ENCODE assay signal across 10 cellular contexts in genomic region chr11:19988598-19988997, GRCh38.
A peak's percentile ranks its signal among the peaks of the same experiment; 100 is the strongest.
DNase-seq lines count a peak whose midpoint lies in the region; ATAC-seq and TF ChIP-seq lines count a peak whose summit lies in the region.
"Had no signal": no experiment of that assay in that cellular context is flagged by ENCODE, and none has a peak within 500 bp of the region (broad histone marks: within the 10 kb centered on the region; RNA-seq: fewer than 3 reads in every experiment).

No MANE protein-coding gene starts in this region.

- POLR2A ChIA-PET in MCF 10A (lab: Yijun Ruan, JAX): interaction anchor here (0.6 to 7.5 kb wide), 22 partner anchors 8 to 379 kb away, joined by 3 to 70 read pairs (median 6); no protein-coding TSS in a partner anchor

- H3K27ac Mint-ChIP-seq in MCF 10A (ENCODE audit: low read depth, unreplicated experiment): peak overlapping the region; percentile 98
- H3K27ac Mint-ChIP-seq: IgD-negative memory B cell had no signal

- no peaks in the 10 kb centered on the region for H4K20me1 ChIP-seq in hepatocyte (ENCODE audit: insufficient read depth, poor library complexity, severe bottlenecking)

- no peak overlapping the region for H3K4me3 Mint-ChIP-seq in MCF 10A (ENCODE audit: unreplicated experiment)

- TF ChIP-seq CTCF in MCF 10A (IDR thresholded peaks at IDR 0.05; ENCODE audit: unreplicated experiment) (no peak), hepatocyte (IDR thresholded peaks at IDR 0.05; ENCODE audit: poor library complexity) (no peak), retinal pigment epithelial cell (conservative IDR thresholded peaks at IDR 0.05; ENCODE audit: low read depth, low read length) (no peak), GM10266 (IDR thresholded peaks at IDR 0.05; ENCODE audit: control insufficient read depth, insufficient read depth, low read depth, missing control alignments) (no peak)

- no peaks in the 10 kb centered on the region for H3K36me3 ChIP-seq in hepatocyte (replicated peaks; ENCODE audit: insufficient read depth, low read depth)

- peaks cover 7% of the 10 kb centered on the region for H3K9me3 Mint-ChIP-seq in MCF 10A (ENCODE audit: unreplicated experiment)

- H3K4me1 Mint-ChIP-seq in MCF 10A (ENCODE audit: insufficient read depth, unreplicated experiment): peaks cover 41% of the 10 kb centered on the region

- DNase-seq in GM03348 (ENCODE audit: low spot score): peak; percentile 85
- DNase-seq in MCF 10A (ENCODE audit: unreplicated experiment): peak; percentile 53
- peak; percentile 44 for DNase-seq in hepatocyte (ENCODE audit: low spot score)
- DNase-seq in retinal pigment epithelial cell (ENCODE audit: low read depth): peak; percentile 86
- no peak for DNase-seq in MV-4-11 (lab: John Stamatoyannopoulos, UW)
- DNase-seq in GM10266 (ENCODE audit: extremely low spot score): no peak
- DNase-seq: DND-41 had no signal

- CTCF ChIA-PET in MCF 10A (lab: Yijun Ruan, JAX): interaction anchor here (0.5 to 2.1 kb wide), 9 partner anchors 9 to 127 kb away, joined by 3 to 13 read pairs (median 3); no protein-coding TSS in a partner anchor

- 40% methylated on average over 2 of the region's 2 CpGs for WGBS in hepatocyte (ENCODE audit: low lambda C conversion rate, missing lambda C conversion rate)

- H3K27me3 Mint-ChIP-seq in MCF 10A (ENCODE audit: insufficient read depth, unreplicated experiment): no peaks in the 10 kb centered on the region

- peaks cover 2% of the 10 kb centered on the region for H3K79me2 ChIP-seq in hepatocyte

- no peaks in the 10 kb centered on the region for H3K9me3 ChIP-seq in hepatocyte (ENCODE audit: low read depth)

- H3K4me3 ChIP-seq in hepatocyte (no peak overlapping the region), retinal pigment epithelial cell (ENCODE audit: low read length) (no peak overlapping the region)

- H3K27ac ChIP-seq in hepatocyte: peak overlapping the region; percentile 83

- H3K27me3 ChIP-seq in hepatocyte: no peaks in the 10 kb centered on the region

- H3K9me2 ChIP-seq in hepatocyte (replicated peaks; ENCODE audit: insufficient read depth): no peaks in the 10 kb centered on the region

- H3K36me3 Mint-ChIP-seq in MCF 10A (ENCODE audit: insufficient read depth, unreplicated experiment): peaks cover 11% of the 10 kb centered on the region
- H3K36me3 Mint-ChIP-seq: IgD-negative memory B cell had no signal

- no peak overlapping the region for H3K4me2 ChIP-seq in hepatocyte

- no peak for ATAC-seq in GM21447 (IDR thresholded peaks at IDR 0.05; ENCODE audit: unreplicated experiment)
- ATAC-seq in GM21528 (IDR thresholded peaks at IDR 0.05; ENCODE audit: low FRiP score, unreplicated experiment): no peak

- H3K4me1 ChIP-seq in hepatocyte (ENCODE audit: insufficient read depth): peaks cover 17% of the 10 kb centered on the region

- intact Hi-C loops in MCF 10A (cut with micrococcal nuclease): loop anchor here (1.0 kb wide), 1 partner anchor 9 kb away; no protein-coding TSS in a partner anchor

- no TSS peak for BruUV-seq in MCF 10A (replicated peaks; lab: Mats Ljungman, UMichigan)

- H2AFZ ChIP-seq in hepatocyte: no peak overlapping the region

Comparison
In these comparisons a context has a peak if more than half of its experiments do, and no peak if none do; other contexts are left out.
1. DNase-seq: peak in GM03348 (single experiment), MCF 10A (single experiment), hepatocyte (single experiment) and retinal pigment epithelial cell (single experiment); none in MV-4-11 (single experiment) and GM10266 (single experiment).